ENCODE assay signal across 8 cellular contexts in the genomic region with DNA sequence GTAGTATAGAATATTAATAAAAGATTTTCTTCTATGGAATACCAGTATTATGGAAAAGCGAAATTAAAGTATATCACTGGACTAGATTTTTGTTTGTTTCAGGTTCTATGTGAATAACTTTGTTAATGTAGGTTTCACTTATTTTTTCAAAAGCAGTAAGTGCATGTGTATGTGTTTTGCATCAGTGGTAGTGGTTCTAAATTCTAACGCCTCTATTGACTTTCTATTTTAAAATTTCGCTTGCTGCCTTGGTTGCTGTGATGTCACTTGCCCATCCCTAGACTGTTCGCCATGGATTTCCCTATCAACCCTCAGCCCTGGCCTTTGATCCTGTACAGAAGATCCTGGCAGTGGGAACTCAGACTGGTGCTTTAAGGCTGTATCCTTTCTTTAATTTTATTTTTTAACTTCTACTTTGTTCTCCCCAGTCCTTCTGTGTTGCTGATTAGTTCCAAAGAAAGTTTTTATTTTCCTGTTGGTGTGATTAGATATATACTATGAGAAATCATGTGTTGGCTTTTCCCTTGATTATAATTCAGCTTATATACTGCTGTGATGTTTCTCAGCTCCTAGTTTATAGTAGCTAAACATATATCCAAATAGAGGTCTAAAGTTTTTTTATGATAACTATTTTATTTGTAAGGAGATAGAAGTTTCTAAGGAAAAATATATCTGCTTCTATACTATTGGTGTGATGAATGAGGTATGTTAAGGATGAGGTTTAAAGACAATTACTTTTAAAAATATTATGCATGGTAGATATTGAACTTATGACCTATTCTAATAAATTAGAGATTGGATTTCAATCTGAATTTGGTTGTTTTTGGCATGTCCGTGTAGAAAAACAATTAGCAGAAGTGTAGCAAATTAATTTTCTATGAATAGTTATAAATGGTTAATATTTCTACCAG. TPM values are rescaled to one million over a fixed set of nuclear protein-coding genes. Genes with fewer than 3 reads are reported as not detected.
DNase-seq lines count a peak whose midpoint lies in the region; ATAC-seq and TF ChIP-seq lines count a peak whose summit lies in the region.

No MANE protein-coding gene starts in this region.

- DNase-seq in activated T-cell treated with anti-CD3 and anti-CD28 coated beads, Interleukin-2, amount 50 U/mL, for 4 hours = no peak
- no peak for DNase-seq in activated T-cell treated with anti-CD3 and anti-CD28 coated beads, Interleukin-2, amount 50 U/mL, for 1 hour
- DNase-seq in OCI-M1 (lab: John Stamatoyannopoulos, UW) = peak; percentile 94
- DNase-seq in ovary = no peak
- DNase-seq in hippocampal formation (lab: John Stamatoyannopoulos, UW) = no peak
- no peak for DNase-seq in stimulated activated naive CD4-positive, alpha-beta T cell (lab: John Stamatoyannopoulos, UW)

- H3K4me1 Mint-ChIP-seq in activated T-cell treated with anti-CD3 and anti-CD28 coated beads, Interleukin-2, amount 50 U/mL, for 4 hours (ENCODE audit: low read depth) = peaks cover 45% of the 10 kb centered on the region

- no peak overlapping the region for H3K27ac ChIP-seq in ectodermal cell (ENCODE audit: insufficient read depth, low read depth, low read length, poor library complexity, severe bottlenecking)
- no peak overlapping the region for H3K27ac ChIP-seq in ovary

- H3K9me3 Mint-ChIP-seq in activated T-cell treated with anti-CD3 and anti-CD28 coated beads, Interleukin-2, amount 50 U/mL, for 4 hours = no peaks in the 10 kb centered on the region

- ATAC-seq in activated T-cell treated with anti-CD3 and anti-CD28 coated beads, Interleukin-2, amount 50 U/mL, for 4 hours = no peak
- ATAC-seq in HG02610 (IDR thresholded peaks at IDR 0.05; ENCODE audit: unreplicated experiment) = no peak

- no peak for TF ChIP-seq CTCF in ovary (IDR thresholded peaks at IDR 0.05)

- no peak for TF ChIP-seq POLR2A in ovary (IDR thresholded peaks at IDR 0.05)

- H3K4me1 ChIP-seq in ectodermal cell (ENCODE audit: control insufficient read depth, insufficient read depth, low read length) (peaks cover 8% of the 10 kb centered on the region), ovary (ENCODE audit: insufficient read depth) (peaks cover 2% of the 10 kb centered on the region)

- no peaks in the 10 kb centered on the region for H3K9me3 ChIP-seq in ectodermal cell (ENCODE audit: control insufficient read depth, low read length)
- no peaks in the 10 kb centered on the region for H3K9me3 ChIP-seq in ovary

- peak overlapping the region; percentile 85 for H3K4me3 Mint-ChIP-seq in activated T-cell treated with anti-CD3 and anti-CD28 coated beads, Interleukin-2, amount 50 U/mL, for 4 hours

- peak overlapping the region; percentile 8 for H3K4me3 ChIP-seq in ectodermal cell (ENCODE audit: insufficient read depth, low read depth, low read length)
- H3K4me3 ChIP-seq in ovary = peak overlapping the region; percentile 64

- H3K27me3 ChIP-seq in ectodermal cell (ENCODE audit: control insufficient read depth, insufficient read depth, low read length, poor library complexity, severe bottlenecking) (no peaks in the 10 kb centered on the region), ovary (no peaks in the 10 kb centered on the region)

- intact Hi-C loops in ovary (cut with DNase I) = loop anchor here in 1 of 4 donors (10.0 kb wide), 1 partner anchor 1391 kb away; the partner anchor contains the start of gene FBXO30

- no peak for TF ChIP-seq EP300 in ovary (IDR thresholded peaks at IDR 0.05)

- H3K36me3 Mint-ChIP-seq in activated T-cell treated with anti-CD3 and anti-CD28 coated beads, Interleukin-2, amount 50 U/mL, for 4 hours (ENCODE audit: insufficient read depth) = no peaks in the 10 kb centered on the region

- H3K36me3 ChIP-seq in ectodermal cell (ENCODE audit: control insufficient read depth, insufficient read depth, low read length) (no peaks in the 10 kb centered on the region), ovary (no peaks in the 10 kb centered on the region)

- 83 to 85% methylated on average over 4 to 5 of the region's 5 CpGs for WGBS in ectodermal cell, 2 experiments
- 83 to 91% (median 91%) methylated on average over 5 of the region's 5 CpGs for WGBS in ovary, 3 donors

- H3K27me3 Mint-ChIP-seq in activated T-cell treated with anti-CD3 and anti-CD28 coated beads, Interleukin-2, amount 50 U/mL, for 4 hours (ENCODE audit: low read depth) = no peaks in the 10 kb centered on the region

RNA-seq across cellular contexts. Expression of gene STXBP5, which starts 1.7 kb away (rescaled TPM):
- total RNA-seq in activated T-cell treated with anti-CD3 and anti-CD28 coated beads, Interleukin-2, amount 50 U/mL, for 4 hours = 10 to 100 TPM; 18.4 to 19.7 (median 19.4) TPM
- polyA plus RNA-seq in ectodermal cell (2013, experiment 1 of 4) = 6.9 TPM
- 6.0 TPM for polyA plus RNA-seq in ectodermal cell (2013, experiment 2 of 4)
- polyA plus RNA-seq in ectodermal cell (2013, experiment 3 of 4) = 4.8 TPM
- 6.0 TPM for polyA plus RNA-seq in ectodermal cell (2013, experiment 4 of 4)
- 10 to 100 TPM in 5 of 7 donors, 1 to 10 TPM in 2; 7.6 to 15.4 (median 11.6) TPM for total RNA-seq in ovary
- polyA plus RNA-seq in ovary = 1 to 10 TPM; 3.3 to 7.2 TPM
